ENCODE assay signal across 17 cellular contexts in genomic region chr3:149727676-149728075, GRCh38.
"Had no signal": no experiment of that assay in that cellular context is flagged by ENCODE, and none has a peak within 500 bp of the region (broad histone marks: within the 10 kb centered on the region; RNA-seq: fewer than 3 reads in every experiment).

No MANE protein-coding gene starts in this region.

- H3K27me3 ChIP-seq: dorsolateral prefrontal cortex, esophagus muscularis mucosa, foreskin keratinocyte, gastroesophageal sphincter, heart left ventricle, hepatocyte, left lung had no signal

- H3K27ac ChIP-seq: coronary artery, dorsolateral prefrontal cortex, esophagus muscularis mucosa, foreskin keratinocyte, gastroesophageal sphincter, heart left ventricle, hepatocyte, left lung had no signal

- H3K4me1 ChIP-seq: esophagus muscularis mucosa, foreskin keratinocyte, gastroesophageal sphincter, heart left ventricle, left lung had no signal

- H3K36me3 ChIP-seq: esophagus muscularis mucosa, heart left ventricle, left lung had no signal

- H3K4me3 ChIP-seq: coronary artery, dorsolateral prefrontal cortex, esophagus muscularis mucosa, gastroesophageal sphincter, heart left ventricle, hepatocyte, left lung, lung had no signal

- ATAC-seq: foreskin keratinocyte, gastroesophageal sphincter, heart left ventricle, left cardiac atrium, left lung, left ventricle myocardium superior had no signal

- DNase-seq: dermis blood vessel endothelial cell; dorsolateral prefrontal cortex; effector CD4-positive, alpha-beta T cell; effector memory CD4-positive, alpha-beta T cell; foreskin keratinocyte; heart left ventricle; hypothalamus; left cardiac atrium; left lung; left ventricle myocardium superior; mesendoderm; midbrain had no signal

- H3K9me3 ChIP-seq: esophagus muscularis mucosa, gastroesophageal sphincter, heart left ventricle, left lung had no signal
